ENCODE assay signal across 1 cellular context in genomic region chr1:23370270-23370743, GRCh38.
TF ChIP-seq lines count a peak whose summit lies in the region.

No MANE protein-coding gene starts in this region.

TF ChIP-seq in endothelial cell of umbilical vein, 7 proteins besides CTCF, POLR2A, EP300 and RAD21:
- no peak for TF ChIP-seq FOS (IDR thresholded peaks at IDR 0.05; ENCODE audit: borderline replicate concordance, insufficient read depth, low read length)
- TF ChIP-seq EZH2 (IDR thresholded peaks at IDR 0.05; ENCODE audit: borderline replicate concordance, low read depth, low read length, severe bottlenecking): no peak
- TF ChIP-seq POLR2AphosphoS5 (IDR thresholded peaks at IDR 0.05; ENCODE audit: insufficient read depth, low read depth, low read length): no peak
- TF ChIP-seq JUN (IDR thresholded peaks at IDR 0.05; ENCODE audit: borderline replicate concordance, insufficient read depth, insufficient read length, low read depth): no peak
- no peak for TF ChIP-seq MAX (IDR thresholded peaks at IDR 0.05; ENCODE audit: insufficient read depth, insufficient read length)
- no peak for TF ChIP-seq GATA2 (IDR thresholded peaks at IDR 0.05; ENCODE audit: insufficient read depth, insufficient read length, low read depth, low read length)
- no peak for TF ChIP-seq MYC (IDR thresholded peaks at IDR 0.05; ENCODE audit: low read depth, low read length)
